In the genomic region with DNA sequence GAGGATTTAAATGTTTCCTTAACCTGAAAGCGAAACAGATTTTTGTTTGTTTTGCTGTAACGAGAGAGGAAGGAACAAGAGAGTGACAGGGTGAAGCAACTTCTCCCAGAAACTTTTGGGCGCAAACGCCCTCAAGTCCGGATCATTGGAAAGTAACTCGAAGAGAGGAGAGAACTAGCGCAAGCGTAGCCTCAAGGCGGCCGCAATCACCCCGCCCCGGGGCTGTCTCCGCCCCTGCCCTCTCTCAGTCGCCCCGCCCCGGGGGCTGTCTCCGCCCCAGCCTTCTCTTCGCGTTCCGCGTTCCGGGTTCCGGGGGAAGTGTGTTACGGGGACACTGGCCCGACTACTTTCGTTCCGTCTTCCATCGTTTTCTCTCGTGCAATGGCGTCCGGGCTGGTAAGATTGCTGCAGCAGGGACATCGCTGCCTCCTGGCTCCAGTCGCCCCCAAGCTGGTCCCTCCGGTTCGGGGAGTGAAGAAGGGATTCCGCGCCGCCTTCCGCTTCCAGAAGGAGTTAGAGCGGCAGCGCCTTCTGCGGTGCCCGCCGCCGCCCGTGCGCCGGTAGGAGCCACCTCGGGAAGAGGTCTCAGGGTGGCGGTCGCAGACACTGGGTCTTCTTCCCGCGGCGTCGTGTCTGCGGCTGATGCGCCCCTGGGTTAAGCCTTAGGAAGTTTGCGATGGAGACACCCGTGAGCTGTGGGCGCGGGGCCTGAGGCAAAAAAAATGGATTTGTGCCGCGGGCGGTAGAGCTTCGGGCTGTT, we compare ENCODE assay signal across 1 cellular context.
A peak's percentile ranks its signal among the peaks of the same experiment; 100 is the strongest.
TF ChIP-seq lines count a peak whose summit lies in the region.

Gene MRPL44 (plus strand): TSS at position 372 of the 760 bp plus-strand sequence. CDS start 10 bp downstream, at position 382.

TF ChIP-seq in HepG2, 621 proteins besides CTCF, POLR2A, EP300 and RAD21 (continued from another document and continues in another):
- peak; percentile 81; the same call in 1 of the 2 replicates for TF ChIP-seq U2AF2 (IDR thresholded peaks at IDR 0.05; ENCODE audit: low read depth, low read length)
- peak; percentile 90 for TF ChIP-seq RBM22 (optimal IDR thresholded peaks at IDR 0.05; ENCODE audit: low read length)
- TF ChIP-seq SNAI1 (CRISPR knock-in tag; IDR thresholded peaks at IDR 0.05; ENCODE audit: borderline replicate concordance), result peak; percentile 90
- TF ChIP-seq, protein P1, sequence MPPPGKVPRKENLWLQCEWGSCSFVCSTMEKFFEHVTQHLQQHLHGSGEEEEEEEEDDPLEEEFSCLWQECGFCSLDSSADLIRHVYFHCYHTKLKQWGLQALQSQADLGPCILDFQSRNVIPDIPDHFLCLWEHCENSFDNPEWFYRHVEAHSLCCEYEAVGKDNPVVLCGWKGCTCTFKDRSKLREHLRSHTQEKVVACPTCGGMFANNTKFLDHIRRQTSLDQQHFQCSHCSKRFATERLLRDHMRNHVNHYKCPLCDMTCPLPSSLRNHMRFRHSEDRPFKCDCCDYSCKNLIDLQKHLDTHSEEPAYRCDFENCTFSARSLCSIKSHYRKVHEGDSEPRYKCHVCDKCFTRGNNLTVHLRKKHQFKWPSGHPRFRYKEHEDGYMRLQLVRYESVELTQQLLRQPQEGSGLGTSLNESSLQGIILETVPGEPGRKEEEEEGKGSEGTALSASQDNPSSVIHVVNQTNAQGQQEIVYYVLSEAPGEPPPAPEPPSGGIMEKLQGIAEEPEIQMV (CRISPR knock-in tag; IDR thresholded peaks at IDR 0.05; ENCODE audit: low read depth), result peak; percentile 92; the same call in 1 of the 2 replicates
- TF ChIP-seq ZNF264 (CRISPR knock-in tag; IDR thresholded peaks at IDR 0.05), result peak; percentile 96
- TF ChIP-seq IRX3 (CRISPR knock-in tag; IDR thresholded peaks at IDR 0.05; ENCODE audit: borderline replicate concordance, low read depth), result peak; percentile 96
- TF ChIP-seq MXI1 (IDR thresholded peaks at IDR 0.05; ENCODE audit: borderline replicate concordance, low read depth, low read length), result peak; percentile 93
- TF ChIP-seq RORA (CRISPR knock-in tag; IDR thresholded peaks at IDR 0.05), result no peak
- peak; percentile 81 for TF ChIP-seq SKI (IDR thresholded peaks at IDR 0.05; ENCODE audit: partially characterized antibody)
- TF ChIP-seq UBTF (CRISPR knock-in tag; IDR thresholded peaks at IDR 0.05), result peak; percentile 99
- peak; percentile 74 for TF ChIP-seq ZNF629 (CRISPR knock-in tag; conservative IDR thresholded peaks at IDR 0.05)
- TF ChIP-seq CBX1 (IDR thresholded peaks at IDR 0.05; ENCODE audit: low read depth), result peak; percentile 99
- peak; percentile 100 for TF ChIP-seq PHF20 (CRISPR knock-in tag; IDR thresholded peaks at IDR 0.05)
- peak; percentile 99 for TF ChIP-seq YEATS2 (CRISPR knock-in tag; IDR thresholded peaks at IDR 0.05; ENCODE audit: borderline replicate concordance)
- TF ChIP-seq, protein P2, sequence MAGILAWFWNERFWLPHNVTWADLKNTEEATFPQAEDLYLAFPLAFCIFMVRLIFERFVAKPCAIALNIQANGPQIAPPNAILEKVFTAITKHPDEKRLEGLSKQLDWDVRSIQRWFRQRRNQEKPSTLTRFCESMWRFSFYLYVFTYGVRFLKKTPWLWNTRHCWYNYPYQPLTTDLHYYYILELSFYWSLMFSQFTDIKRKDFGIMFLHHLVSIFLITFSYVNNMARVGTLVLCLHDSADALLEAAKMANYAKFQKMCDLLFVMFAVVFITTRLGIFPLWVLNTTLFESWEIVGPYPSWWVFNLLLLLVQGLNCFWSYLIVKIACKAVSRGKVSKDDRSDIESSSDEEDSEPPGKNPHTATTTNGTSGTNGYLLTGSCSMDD (CRISPR knock-in tag; IDR thresholded peaks at IDR 0.05), result 0 out of 2 replicates have a peak, but pooled peaks have one; percentile 15
- TF ChIP-seq EED (CRISPR knock-in tag; IDR thresholded peaks at IDR 0.05), result peak; percentile 96
- peak; percentile 92; the same call in 1 of the 2 replicates for TF ChIP-seq NFKB2 (CRISPR knock-in tag; IDR thresholded peaks at IDR 0.05; ENCODE audit: borderline replicate concordance)
- TF ChIP-seq PTBP1 (IDR thresholded peaks at IDR 0.05; ENCODE audit: low read depth, low read length, poor library complexity, severe bottlenecking), result peak; percentile 96
- TF ChIP-seq ZNF343 (CRISPR knock-in tag; IDR thresholded peaks at IDR 0.05), result peak; percentile 91
- TF ChIP-seq, protein P3, sequence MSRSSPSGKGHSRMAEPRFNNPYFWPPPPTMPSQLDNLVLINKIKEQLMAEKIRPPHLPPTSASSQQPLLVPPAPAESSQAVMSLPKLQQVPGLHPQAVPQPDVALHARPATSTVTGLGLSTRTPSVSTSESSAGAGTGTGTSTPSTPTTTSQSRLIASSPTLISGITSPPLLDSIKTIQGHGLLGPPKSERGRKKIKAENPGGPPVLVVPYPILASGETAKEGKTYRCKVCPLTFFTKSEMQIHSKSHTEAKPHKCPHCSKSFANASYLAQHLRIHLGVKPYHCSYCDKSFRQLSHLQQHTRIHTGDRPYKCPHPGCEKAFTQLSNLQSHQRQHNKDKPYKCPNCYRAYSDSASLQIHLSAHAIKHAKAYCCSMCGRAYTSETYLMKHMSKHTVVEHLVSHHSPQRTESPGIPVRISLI (CRISPR knock-in tag; IDR thresholded peaks at IDR 0.05; ENCODE audit: borderline replicate concordance), result peak; percentile 79; the same call in 1 of the 2 replicates
- TF ChIP-seq MIER2 (CRISPR knock-in tag; IDR thresholded peaks at IDR 0.05), result peak; percentile 88
- peak; percentile 97 for TF ChIP-seq ZNF446 (CRISPR knock-in tag; IDR thresholded peaks at IDR 0.05)
- peak; percentile 91 for TF ChIP-seq MXD1 (CRISPR knock-in tag; IDR thresholded peaks at IDR 0.05)
- TF ChIP-seq, protein P4, sequence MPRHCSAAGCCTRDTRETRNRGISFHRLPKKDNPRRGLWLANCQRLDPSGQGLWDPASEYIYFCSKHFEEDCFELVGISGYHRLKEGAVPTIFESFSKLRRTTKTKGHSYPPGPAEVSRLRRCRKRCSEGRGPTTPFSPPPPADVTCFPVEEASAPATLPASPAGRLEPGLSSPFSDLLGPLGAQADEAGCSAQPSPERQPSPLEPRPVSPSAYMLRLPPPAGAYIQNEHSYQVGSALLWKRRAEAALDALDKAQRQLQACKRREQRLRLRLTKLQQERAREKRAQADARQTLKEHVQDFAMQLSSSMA (CRISPR knock-in tag; IDR thresholded peaks at IDR 0.05), result peak; percentile 96
- no peak for TF ChIP-seq PHB2 (IDR thresholded peaks at IDR 0.05; ENCODE audit: partially characterized antibody)
- peak; percentile 94; the same call in 1 of the 2 replicates for TF ChIP-seq MBD4 (IDR thresholded peaks at IDR 0.05; ENCODE audit: borderline replicate concordance, low read length)
- TF ChIP-seq ZFP1 (CRISPR knock-in tag; IDR thresholded peaks at IDR 0.05), result peak; percentile 97
- no peak for TF ChIP-seq SNRNP70 (IDR thresholded peaks at IDR 0.05; ENCODE audit: low read depth, low read length)
- peak; percentile 83; the same call in 1 of the 2 replicates for TF ChIP-seq CENPT (CRISPR knock-in tag; IDR thresholded peaks at IDR 0.05; ENCODE audit: low read depth)
- no peak for TF ChIP-seq DDIT3 (CRISPR knock-in tag; IDR thresholded peaks at IDR 0.05)
- peak; percentile 56; the same call in 1 of the 2 replicates for TF ChIP-seq E2F1 (CRISPR knock-in tag; IDR thresholded peaks at IDR 0.05)
- TF ChIP-seq SP2 (CRISPR knock-in tag; IDR thresholded peaks at IDR 0.05), result peak; percentile 70
- TF ChIP-seq THYN1 (CRISPR knock-in tag; IDR thresholded peaks at IDR 0.05; ENCODE audit: borderline replicate concordance, low read depth), result 0 out of 2 replicates have a peak, but pooled peaks have one; percentile 89
- no peak for TF ChIP-seq TERF1 (CRISPR knock-in tag; IDR thresholded peaks at IDR 0.05)
- TF ChIP-seq, protein P5, sequence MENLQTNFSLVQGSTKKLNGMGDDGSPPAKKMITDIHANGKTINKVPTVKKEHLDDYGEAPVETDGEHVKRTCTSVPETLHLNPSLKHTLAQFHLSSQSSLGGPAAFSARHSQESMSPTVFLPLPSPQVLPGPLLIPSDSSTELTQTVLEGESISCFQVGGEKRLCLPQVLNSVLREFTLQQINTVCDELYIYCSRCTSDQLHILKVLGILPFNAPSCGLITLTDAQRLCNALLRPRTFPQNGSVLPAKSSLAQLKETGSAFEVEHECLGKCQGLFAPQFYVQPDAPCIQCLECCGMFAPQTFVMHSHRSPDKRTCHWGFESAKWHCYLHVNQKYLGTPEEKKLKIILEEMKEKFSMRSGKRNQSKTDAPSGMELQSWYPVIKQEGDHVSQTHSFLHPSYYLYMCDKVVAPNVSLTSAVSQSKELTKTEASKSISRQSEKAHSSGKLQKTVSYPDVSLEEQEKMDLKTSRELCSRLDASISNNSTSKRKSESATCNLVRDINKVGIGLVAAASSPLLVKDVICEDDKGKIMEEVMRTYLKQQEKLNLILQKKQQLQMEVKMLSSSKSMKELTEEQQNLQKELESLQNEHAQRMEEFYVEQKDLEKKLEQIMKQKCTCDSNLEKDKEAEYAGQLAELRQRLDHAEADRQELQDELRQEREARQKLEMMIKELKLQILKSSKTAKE (CRISPR knock-in tag; IDR thresholded peaks at IDR 0.05; ENCODE audit: borderline replicate concordance), result no peak
- TF ChIP-seq ETS1 (CRISPR knock-in tag; IDR thresholded peaks at IDR 0.05), result 0 out of 2 replicates have a peak, but pooled peaks have one; percentile 87
- TF ChIP-seq MEIS2 (CRISPR knock-in tag; IDR thresholded peaks at IDR 0.05), result peak; percentile 94
- TF ChIP-seq, protein P6, sequence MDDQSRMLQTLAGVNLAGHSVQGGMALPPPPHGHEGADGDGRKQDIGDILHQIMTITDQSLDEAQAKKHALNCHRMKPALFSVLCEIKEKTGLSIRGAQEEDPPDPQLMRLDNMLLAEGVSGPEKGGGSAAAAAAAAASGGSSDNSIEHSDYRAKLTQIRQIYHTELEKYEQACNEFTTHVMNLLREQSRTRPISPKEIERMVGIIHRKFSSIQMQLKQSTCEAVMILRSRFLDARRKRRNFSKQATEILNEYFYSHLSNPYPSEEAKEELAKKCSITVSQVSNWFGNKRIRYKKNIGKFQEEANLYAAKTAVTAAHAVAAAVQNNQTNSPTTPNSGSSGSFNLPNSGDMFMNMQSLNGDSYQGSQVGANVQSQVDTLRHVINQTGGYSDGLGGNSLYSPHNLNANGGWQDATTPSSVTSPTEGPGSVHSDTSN (CRISPR knock-in tag; IDR thresholded peaks at IDR 0.05; ENCODE audit: borderline replicate concordance), result 0 out of 2 replicates have a peak, but pooled peaks have one; percentile 30
- TF ChIP-seq ZNF747 (CRISPR knock-in tag; IDR thresholded peaks at IDR 0.05; ENCODE audit: borderline replicate concordance), result peak; percentile 100
- TF ChIP-seq SRSF9 (IDR thresholded peaks at IDR 0.05; ENCODE audit: borderline replicate concordance, insufficient read depth, low read depth, low read length, poor library complexity, severe bottlenecking), result no peak
- peak; percentile 95; the same call in 1 of the 2 replicates for TF ChIP-seq ZSCAN21 (CRISPR knock-in tag; IDR thresholded peaks at IDR 0.05; ENCODE audit: borderline replicate concordance)
- TF ChIP-seq ZFP36L2 (CRISPR knock-in tag; IDR thresholded peaks at IDR 0.05), result peak; percentile 86; the same call in 1 of the 2 replicates
- TF ChIP-seq HNRNPH1 (optimal IDR thresholded peaks at IDR 0.05; ENCODE audit: low read depth, low read length), result peak; percentile 71
- TF ChIP-seq KLF9 (CRISPR knock-in tag; IDR thresholded peaks at IDR 0.05; ENCODE audit: low read depth), result peak; percentile 84
- TF ChIP-seq ZBTB3 (CRISPR knock-in tag; IDR thresholded peaks at IDR 0.05; ENCODE audit: borderline replicate concordance, low read depth), result peak; percentile 91
- TF ChIP-seq IKZF4 (CRISPR knock-in tag; IDR thresholded peaks at IDR 0.05; ENCODE audit: borderline replicate concordance, low read depth, not compliant biosample characterization), result peak; percentile 81
